28 cellular contexts compared by ENCODE assay signal in the genomic region with DNA sequence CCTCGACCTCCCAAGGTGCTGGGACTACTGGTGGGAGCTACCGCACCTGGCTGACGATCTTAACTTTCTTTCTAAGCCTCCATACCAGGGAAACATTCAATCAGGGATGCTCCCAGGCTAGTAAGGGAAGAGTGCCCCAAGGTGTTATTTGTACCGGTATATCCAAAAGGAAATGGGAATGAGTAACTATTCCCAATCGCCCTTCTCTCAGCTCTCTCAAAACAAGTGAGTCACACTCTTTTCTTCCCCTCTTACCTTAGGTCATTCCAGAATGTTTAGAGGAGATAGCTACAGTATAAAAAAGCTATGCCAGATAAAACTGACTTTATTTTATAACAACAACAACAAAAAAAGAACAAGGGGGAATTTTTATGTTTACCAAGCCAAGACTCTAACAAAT. TPM values are rescaled to one million over a fixed set of nuclear protein-coding genes. Genes with fewer than 3 reads are reported as not detected.
"Had no signal": no experiment of that assay in that cellular context is flagged by ENCODE, and none has a peak within 500 bp of the region (broad histone marks: within the 10 kb centered on the region; RNA-seq: fewer than 3 reads in every experiment).

No MANE protein-coding gene starts in this region.

- H3K27ac ChIP-seq: brain microvascular endothelial cell, heart right ventricle, left ventricle myocardium inferior, thyroid gland, upper lobe of left lung, vagina had no signal

- H3K9me3 ChIP-seq: heart right ventricle, mucosa of descending colon, thyroid gland, upper lobe of left lung, vagina had no signal

- H3K4me1 ChIP-seq: heart right ventricle, thyroid gland, upper lobe of left lung, vagina had no signal

- H3K36me3 ChIP-seq: brain microvascular endothelial cell, heart right ventricle, left ventricle myocardium inferior, thyroid gland, upper lobe of left lung, vagina had no signal

- H3K27me3 ChIP-seq: brain microvascular endothelial cell, heart right ventricle, thyroid gland, upper lobe of left lung, vagina had no signal

- ATAC-seq: heart right ventricle; mucosa of descending colon; sciatic nerve; stimulated activated effector memory CD8-positive, alpha-beta T cell treated with anti-CD3 and anti-CD28 coated beads, Interleukin-12 subunit alpha, Interleukin-12 subunit beta, amount 100 ng/mL, for 72 hours; stimulated activated naive CD8-positive, alpha-beta T cell treated with anti-CD3 and anti-CD28 coated beads, Interleukin-15, amount 100 ng/mL, for 72 hours had no signal

- H3K4me3 ChIP-seq: heart right ventricle, left ventricle myocardium inferior, lung, mucosa of descending colon, thyroid gland, upper lobe of left lung, vagina had no signal

- DNase-seq: activated CD4-positive, alpha-beta memory T cell treated with anti-CD3 and anti-CD28 coated beads for 36 hours; activated CD4-positive, alpha-beta T cell treated with anti-CD3 and anti-CD28 coated beads, Interleukin-2, amount 10 ng/mL, durations not matched to agents 24 days and 14 days; activated CD4-positive, CD25-positive, alpha-beta regulatory T cell treated with anti-CD3 and anti-CD28 coated beads, Interleukin-2, amount 50 U/mL, for 72 hours; activated CD8-positive, alpha-beta memory T cell treated with anti-CD3 and anti-CD28 coated beads, Interleukin-2, amount 50 U/mL, for 48 hours; activated gamma-delta T cell treated with Interleukin-2 at 50 U/mL for 16 hours; activated naive CD4-positive, alpha-beta T cell treated with anti-CD3 and anti-CD28 coated beads, Interleukin-2, amount 50 U/mL, for 16 hours; activated T-cell treated with anti-CD3 and anti-CD28 coated beads, Interleukin-2, amount 50 U/mL, for 24 hours; amniotic stem cell; brain microvascular endothelial cell; dermis blood vessel endothelial cell; effector CD4-positive, alpha-beta T cell; heart right ventricle; kidney glomerular epithelial cell; left ventricle myocardium inferior; mucosa of descending colon; retina; small intestine; stimulated activated CD4-positive, alpha-beta T cell treated with anti-CD3 and anti-CD28 coated beads, Interleukin-4, amount 100 ng/mL, for 24 hours; stimulated activated naive CD8-positive, alpha-beta T cell treated with anti-CD3 and anti-CD28 coated beads, Interleukin-15, amount 100 ng/mL, for 72 hours; T-helper 2 cell; thyroid gland; upper lobe of left lung had no signal

RNA-seq across cellular contexts. Expression of gene DCDC1, which starts 13.7 kb away (rescaled TPM):
- total RNA-seq: activated CD4-positive, alpha-beta T cell treated with anti-CD3 and anti-CD28 coated beads, Interleukin-2, amount 10 ng/mL, durations not matched to agents 24 days and 14 days; left ventricle myocardium inferior; mesenteric fat pad; osteocyte; vagina had no signal
- polyA plus RNA-seq: small intestine had no signal
